10 cellular contexts compared by ENCODE assay signal in genomic region chr19:13366529-13367143, GRCh38.
A peak's percentile ranks its signal among the peaks of the same experiment; 100 is the strongest.
DNase-seq lines count a peak whose midpoint lies in the region; ATAC-seq, FAIRE-seq and TF ChIP-seq lines count a peak whose summit lies in the region.
"Had no signal": no experiment of that assay in that cellular context is flagged by ENCODE, and none has a peak within 500 bp of the region (broad histone marks: within the 10 kb centered on the region; RNA-seq: fewer than 3 reads in every experiment).

No MANE protein-coding gene starts in this region.

- in situ Hi-C loops in GM13976 (cut with MboI; ENCODE audit: low sequenced_read_pairs, unreplicated experiment), result no loop called here

- no peaks in the 10 kb centered on the region for H3K9me3 ChIP-seq in A549

- no peak overlapping the region for H3K27ac ChIP-seq in A549

- no peak for TF ChIP-seq POLR2A in A549 (IDR thresholded peaks at IDR 0.05; ENCODE audit: low read length)

- no peak overlapping the region for H3K4me3 Mint-ChIP-seq in CD14-positive monocyte
- H3K4me3 Mint-ChIP-seq: activated naive CD8-positive, alpha-beta T cell treated with anti-CD3 and anti-CD28 coated beads, Interleukin-2, amount 10 ng/mL, durations not matched to agents 7 days and 5 days had no signal

- no peak overlapping the region for H3K27ac Mint-ChIP-seq in CD14-positive monocyte
- H3K27ac Mint-ChIP-seq: activated naive CD8-positive, alpha-beta T cell treated with anti-CD3 and anti-CD28 coated beads, Interleukin-2, amount 10 ng/mL, durations not matched to agents 7 days and 5 days had no signal

- intact Hi-C loops in CD14-positive monocyte (cut with micrococcal nuclease), result no loop called here

- 13% methylated on average over 13 of the region's 13 CpGs for WGBS in A549 (ENCODE audit: missing lambda C conversion rate)

- CTCF ChIA-PET in A549 (lab: Yijun Ruan, JAX), result interaction anchor here (0.7 to 2.6 kb wide), 4 partner anchors 64 to 223 kb away, joined by 3 to 9 read pairs (median 3); no protein-coding TSS in a partner anchor

- H3K4me3 ChIP-seq in A549, result no peak overlapping the region

- POLR2A ChIA-PET in A549 (lab: Yijun Ruan, JAX), result no interaction called here

- peak in 1 of 2 experiments; percentile 66; a peak in 2 of 6 replicates for ATAC-seq in A549
- ATAC-seq: right cardiac atrium had no signal

- no peak for FAIRE-seq in A549 (lab: Jason Lieb, UNC)

- no peaks in the 10 kb centered on the region for H3K4me1 ChIP-seq in A549

- TF ChIP-seq CTCF in A549 (IDR thresholded peaks at IDR 0.05) (peak; percentile 40), GM13976 (IDR thresholded peaks at IDR 0.05; ENCODE audit: borderline replicate concordance, control extremely low read depth, extremely low read depth, insufficient read depth, missing control alignments) (no peak), CD14-positive monocyte (IDR thresholded peaks at IDR 0.05) (no peak)

- no peak for TF ChIP-seq EP300 in A549 (IDR thresholded peaks at IDR 0.05)

- H3K4me1 Mint-ChIP-seq in CD14-positive monocyte, result no peaks in the 10 kb centered on the region
- H3K4me1 Mint-ChIP-seq: activated naive CD8-positive, alpha-beta T cell treated with anti-CD3 and anti-CD28 coated beads, Interleukin-2, amount 10 ng/mL, durations not matched to agents 7 days and 5 days had no signal

- DNase-seq in A549 (ENCODE audit: low read depth in 1 of 2, low spot score in 1 of 2) (peak; percentile 20 to 34), GM13976 (ENCODE audit: low spot score) (peak; percentile 36), OCI-M1 (lab: John Stamatoyannopoulos, UW) (peak; percentile 24), fibroblast of gingiva (ENCODE audit: low read depth) (peak; percentile 2), CD14-positive monocyte (ENCODE audit: low spot score) (no peak), Ammon's horn (ENCODE audit: low spot score) (no peak), amygdala (lab: John Stamatoyannopoulos, UW) (no peak)
- no peak for DNase-seq in activated CD8-positive, alpha-beta memory T cell treated with anti-CD3 and anti-CD28 coated beads, Interleukin-2, amount 50 U/mL, for 4 hours
- DNase-seq: activated naive CD8-positive, alpha-beta T cell treated with anti-CD3 and anti-CD28 coated beads, Interleukin-2, amount 10 ng/mL, durations not matched to agents 7 days and 5 days; right cardiac atrium had no signal

- H3K36me3 Mint-ChIP-seq in CD14-positive monocyte, result no peaks in the 10 kb centered on the region
- H3K36me3 Mint-ChIP-seq: activated naive CD8-positive, alpha-beta T cell treated with anti-CD3 and anti-CD28 coated beads, Interleukin-2, amount 10 ng/mL, durations not matched to agents 7 days and 5 days had no signal

- peaks cover 0 to 4% (median 0%) of the 10 kb centered on the region in 7 donors for H3K9me3 Mint-ChIP-seq in CD14-positive monocyte
- H3K9me3 Mint-ChIP-seq: activated naive CD8-positive, alpha-beta T cell treated with anti-CD3 and anti-CD28 coated beads, Interleukin-2, amount 10 ng/mL, durations not matched to agents 7 days and 5 days had no signal

- TF ChIP-seq RAD21 in A549 (conservative IDR thresholded peaks at IDR 0.05 in 1 of 2, IDR thresholded peaks at IDR 0.05 in 1 of 2), result peak; percentile 53 to 63; a peak in 4 of 5 replicates

- H3K4me2 ChIP-seq in A549, result no peak overlapping the region

- H3K27me3 Mint-ChIP-seq in CD14-positive monocyte (ENCODE audit: low read depth in 3 of 3), result peaks cover 3 to 11% (median 8%) of the 10 kb centered on the region in 3 donors

TF ChIP-seq in A549, 52 proteins besides CTCF, POLR2A, EP300 and RAD21:
- TF ChIP-seq CEBPB (IDR thresholded peaks at IDR 0.05) (0 out of 4 replicates have a peak, but pooled peaks of 1 of the 2 experiments have one; percentile 6), SMC3 (IDR thresholded peaks at IDR 0.05) (peak; percentile 35; the same call in 2 of the 3 replicates), BHLHE40 (IDR thresholded peaks at IDR 0.05; ENCODE audit: low read depth, low read length) (no peak)

Comparison
In these comparisons a context has a peak if more than half of its experiments do, and no peak if none do; other contexts are left out.
1. DNase-seq: peak in A549 (2 of 2), GM13976 (single experiment), OCI-M1 (single experiment) and fibroblast of gingiva (single experiment); none in CD14-positive monocyte (single experiment), Ammon's horn (single experiment), amygdala (0 of 56) and activated CD8-positive, alpha-beta memory T cell treated with anti-CD3 and anti-CD28 coated beads, Interleukin-2, amount 50 U/mL, for 4 hours (single experiment).